ENCODE assay signal across 8 cellular contexts in the genomic region with DNA sequence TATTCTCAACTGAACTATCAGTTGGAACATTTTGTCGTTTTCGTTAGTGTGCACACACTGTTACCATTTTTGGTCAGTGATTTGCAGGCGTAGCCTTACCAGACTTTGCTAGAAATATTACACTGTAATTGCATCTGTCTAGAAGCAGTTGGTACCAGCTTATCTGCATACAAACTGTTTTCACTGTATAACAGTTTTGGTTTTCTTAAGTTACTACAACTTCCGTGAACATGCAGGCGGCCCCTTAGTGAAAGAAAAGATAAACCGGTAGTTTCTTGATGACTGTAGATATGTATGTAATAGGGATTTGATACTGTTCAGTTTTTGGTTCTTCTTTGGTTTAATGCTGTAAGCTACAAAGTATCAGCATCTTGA. TPM values are rescaled to one million over a fixed set of nuclear protein-coding genes. Genes with fewer than 3 reads are reported as not detected.
DNase-seq lines count a peak whose midpoint lies in the region; ATAC-seq and TF ChIP-seq lines count a peak whose summit lies in the region.

No MANE protein-coding gene starts in this region.

- peak overlapping the region; percentile 97 for H3K4me3 Mint-ChIP-seq in T-helper 17 cell

- peaks cover 0 to 2% (median 0%) of the 10 kb centered on the region in 3 donors for H3K36me3 ChIP-seq in skeletal muscle tissue (ENCODE audit: control insufficient read depth in 3 of 3, insufficient read depth in 3 of 3, low read length in 3 of 3)

- no peak for TF ChIP-seq CTCF in 22Rv1 (IDR thresholded peaks at IDR 0.05)
- TF ChIP-seq CTCF in fibroblast of the aortic adventitia (IDR thresholded peaks at IDR 0.05; ENCODE audit: insufficient read depth, low read length): no peak

- H3K27me3 Mint-ChIP-seq in T-helper 17 cell: no peaks in the 10 kb centered on the region

- H3K27ac Mint-ChIP-seq in T-helper 17 cell: peak overlapping the region; percentile 90

- H3K4me1 Mint-ChIP-seq in T-helper 17 cell: peaks cover 21% of the 10 kb centered on the region

- H3K4me3 ChIP-seq in fibroblast of the aortic adventitia (ENCODE audit: low read depth, low read length): peak overlapping the region; percentile 85
- H3K4me3 ChIP-seq in skeletal muscle tissue (ENCODE audit: low read length in 3 of 3): peak overlapping the region; percentile 83 to 97 (median 89)

- H3K9ac ChIP-seq in skeletal muscle tissue (ENCODE audit: low read depth in 1 of 3, low read length in 3 of 3): peak overlapping the region; percentile 88 to 96 (median 90)

- DNase-seq in T-helper 17 cell: no peak
- DNase-seq in fibroblast of the aortic adventitia (ENCODE audit: low read depth): peak; percentile 47
- no peak for DNase-seq in iPS-NIHi7 (ENCODE audit: extremely low spot score)
- no peak for DNase-seq in activated gamma-delta T cell (lab: John Stamatoyannopoulos, UW)

- H3K27me3 ChIP-seq in skeletal muscle tissue (ENCODE audit: control insufficient read depth in 3 of 3, insufficient read depth in 3 of 3, low read length in 3 of 3): no peaks in the 10 kb centered on the region

- H3K4me1 ChIP-seq in skeletal muscle tissue (ENCODE audit: control insufficient read depth in 3 of 3, insufficient read depth in 3 of 3, low read length in 3 of 3): peaks cover 11 to 29% (median 18%) of the 10 kb centered on the region in 3 donors

- peaks cover 2% of the 10 kb centered on the region for H3K36me3 Mint-ChIP-seq in T-helper 17 cell (ENCODE audit: low read depth)

- ATAC-seq in GM18909 (IDR thresholded peaks at IDR 0.05; ENCODE audit: poor library complexity, unreplicated experiment): peak; percentile 39
- no peak for ATAC-seq in T-helper 17 cell
- ATAC-seq in GM19397 (IDR thresholded peaks at IDR 0.05; ENCODE audit: unreplicated experiment): no peak

- no peaks in the 10 kb centered on the region for H3K9me3 ChIP-seq in T-helper 17 cell (ENCODE audit: control insufficient read depth, low read length, poor library complexity, severe bottlenecking)
- H3K9me3 ChIP-seq in skeletal muscle tissue (ENCODE audit: control insufficient read depth in 3 of 3, low read length in 3 of 3): no peaks in the 10 kb centered on the region

- H3K27ac ChIP-seq in 22Rv1 (peak overlapping the region; percentile 93; the same call in 1 of the 2 replicates), skeletal muscle tissue (ENCODE audit: low read depth, low read length) (no peak overlapping the region)

RNA-seq across cellular contexts. Expression of a gene that starts 1.3 kb away (rescaled TPM):
- 10 to 100 TPM; 41.4 to 46.5 TPM for total RNA-seq in T-helper 17 cell
- total RNA-seq in fibroblast of the aortic adventitia (ENCODE audit: low replicate concordance): 348 and 555 TPM in 2 replicates
- total RNA-seq in skeletal muscle tissue: 104 TPM

RNA-seq across cellular contexts. Expression of a gene that starts 40.0 kb away (rescaled TPM):
- total RNA-seq in T-helper 17 cell (1 to 10 TPM in 1 of 2 donors, under 1 TPM in 1; 0.21 to 1.0 TPM), fibroblast of the aortic adventitia (ENCODE audit: low replicate concordance) (1.3 and 3.5 TPM in 2 replicates), skeletal muscle tissue (1.0 TPM)
